In the genomic region with DNA sequence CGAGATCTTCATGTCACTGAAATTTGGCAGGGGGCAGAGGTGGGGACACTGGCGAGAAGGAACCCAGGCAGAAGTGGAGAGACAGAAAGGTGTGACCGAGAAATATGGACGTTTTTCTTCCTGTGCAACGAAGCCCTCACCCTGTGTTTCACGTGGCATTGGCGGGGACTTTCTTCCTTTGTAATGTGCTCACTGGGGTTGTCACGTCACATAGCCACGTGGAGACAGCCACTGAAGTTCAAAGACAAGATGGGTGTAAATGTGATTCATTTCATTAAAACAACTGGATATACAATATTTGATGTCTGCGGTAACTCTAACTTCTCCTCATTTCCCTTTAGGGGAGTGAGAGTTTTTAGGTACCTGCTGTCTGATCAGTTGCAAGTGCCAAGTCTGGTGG, we compare ENCODE assay signal across 1 cellular context.
TF ChIP-seq lines count a peak whose summit lies in the region.

No MANE protein-coding gene starts in this region.

TF ChIP-seq in HepG2, 621 proteins besides CTCF, POLR2A, EP300 and RAD21 (continued from another document):
- TF ChIP-seq MNT (IDR thresholded peaks at IDR 0.05) = 0 out of 2 replicates have a peak, but pooled peaks have one; percentile 4
